11 cellular contexts compared by ENCODE assay signal in genomic region chr2:151840216-151840691, GRCh38. TPM values are rescaled to one million over a fixed set of nuclear protein-coding genes. Genes with fewer than 3 reads are reported as not detected.
DNase-seq lines count a peak whose midpoint lies in the region; ATAC-seq lines count a peak whose summit lies in the region.
"Had no signal": no experiment of that assay in that cellular context is flagged by ENCODE, and none has a peak within 500 bp of the region (broad histone marks: within the 10 kb centered on the region; RNA-seq: fewer than 3 reads in every experiment).

No MANE protein-coding gene starts in this region.

- peak; percentile 77 for DNase-seq in DMS79 treated with DMSO at 0.1 percent for 48 hours (lab: John Stamatoyannopoulos, UW)
- peak; percentile 39 to 87 for DNase-seq in NOMO-1 (lab: John Stamatoyannopoulos, UW; ENCODE audit: unreplicated experiment in 2 of 2)
- DNase-seq in neuronal stem cell (ENCODE audit: low spot score) = no peak
- no peak for DNase-seq in AG08396 (ENCODE audit: low spot score)
- DNase-seq in activated CD8-positive, alpha-beta memory T cell treated with anti-CD3 and anti-CD28 coated beads for 24 hours = no peak
- DNase-seq in MG63 = no peak
- DNase-seq: activated CD4-positive, alpha-beta T cell treated with anti-CD3 and anti-CD28 coated beads, Interleukin-2, amount 10 ng/mL, durations not matched to agents 7 days and 5 days; CD4-positive, CD25-positive, alpha-beta regulatory T cell had no signal

- no CpG with 5 or more reads among the region's 2 CpGs for WGBS in neuronal stem cell (ENCODE audit: extremely low coverage in 2 of 2, insufficient read length in 2 of 2, insufficient replicate concordance in 1 of 2), 2 donors

- no peak overlapping the region for H4K91ac ChIP-seq in neuronal stem cell (ENCODE audit: low read depth, low read length, poor library complexity)

- no peak overlapping the region for H3K4ac ChIP-seq in neuronal stem cell (ENCODE audit: low read length)

- no peak overlapping the region for H3K9ac ChIP-seq in neuronal stem cell (ENCODE audit: low read depth, low read length, poor library complexity)

- H3K4me2 ChIP-seq in neuronal stem cell (ENCODE audit: insufficient read depth, low read length, poor library complexity, severe bottlenecking) = no peak overlapping the region

- H3K9me3 ChIP-seq in neuronal stem cell (replicated peaks in 1 of 2; ENCODE audit: control insufficient read depth in 2 of 2, insufficient read depth in 1 of 2, low read depth in 1 of 2, low read length in 2 of 2) = no peaks in the 10 kb centered on the region
- H3K9me3 ChIP-seq in MG63 = no peaks in the 10 kb centered on the region

- no peak overlapping the region for H3K18ac ChIP-seq in neuronal stem cell (ENCODE audit: low read length)

- H2BK120ac ChIP-seq in neuronal stem cell (ENCODE audit: low read depth, low read length) = no peak overlapping the region

- H2BK12ac ChIP-seq in neuronal stem cell (ENCODE audit: low read length) = no peak overlapping the region

- H3K23ac ChIP-seq in neuronal stem cell (ENCODE audit: low read depth, low read length, poor library complexity) = no peak overlapping the region

- H3K4me3 ChIP-seq in neuronal stem cell (ENCODE audit: low read length in 2 of 2) = no peak overlapping the region
- H3K4me3 ChIP-seq in MG63 = no peak overlapping the region

- H3K4me1 ChIP-seq in neuronal stem cell (ENCODE audit: control insufficient read depth in 2 of 2, insufficient read depth in 1 of 2, low read depth in 1 of 2, low read length in 2 of 2) = peaks cover 0 to 3% of the 10 kb centered on the region in 2 donors

- no peak overlapping the region for H4K8ac ChIP-seq in neuronal stem cell (ENCODE audit: low read depth, low read length)

- peaks cover 0 to 16% of the 10 kb centered on the region in 2 donors for H3K36me3 ChIP-seq in neuronal stem cell (replicated peaks in 1 of 2; ENCODE audit: control insufficient read depth in 2 of 2, insufficient read depth in 2 of 2, low read length in 2 of 2)
- H3K36me3 ChIP-seq in MG63 = no peaks in the 10 kb centered on the region

- H3K14ac ChIP-seq in neuronal stem cell (ENCODE audit: low read length) = no peak overlapping the region

- ATAC-seq in GM19328 (IDR thresholded peaks at IDR 0.05; ENCODE audit: unreplicated experiment) (peak; percentile 93), HG02970 (IDR thresholded peaks at IDR 0.05; ENCODE audit: low FRiP score, unreplicated experiment) (peak; percentile 97)
- ATAC-seq: HCT116 had no signal

- no peak overlapping the region for H2AK5ac ChIP-seq in neuronal stem cell (ENCODE audit: low read depth, low read length)

- no peaks in the 10 kb centered on the region for H3K79me1 ChIP-seq in neuronal stem cell (ENCODE audit: low read depth, low read length)

- no peak overlapping the region for H3K27ac ChIP-seq in neuronal stem cell (replicated peaks; ENCODE audit: low read length)

- H2BK15ac ChIP-seq in neuronal stem cell (ENCODE audit: low read length) = no peak overlapping the region

- H2AFZ ChIP-seq in neuronal stem cell (ENCODE audit: low read length) = no peak overlapping the region

- no peaks in the 10 kb centered on the region for H3K27me3 ChIP-seq in neuronal stem cell (ENCODE audit: control insufficient read depth in 3 of 3, insufficient read depth in 3 of 3, low read depth in 1 of 3, low read length in 3 of 3)
- peaks cover 17% of the 10 kb centered on the region for H3K27me3 ChIP-seq in MG63

- H2BK5ac ChIP-seq in neuronal stem cell (ENCODE audit: low read length) = no peak overlapping the region

RNA-seq across cellular contexts. Expression of gene ARL5A, which starts 12.0 kb away (rescaled TPM):
- polyA plus RNA-seq in neuronal stem cell (2013, experiment 1 of 2) = 50.0 TPM
- 49.6 TPM for polyA plus RNA-seq in neuronal stem cell (2013, experiment 2 of 2)
- total RNA-seq in MG63 (2014; rRNA removed; shearing (Covaris generic); ENCODE audit: low replicate concordance) = 36.8 and 65.2 TPM in 2 replicates

Comparison
In these comparisons a context has a peak if more than half of its experiments do, and no peak if none do; other contexts are left out.
1. DNase-seq: peak in DMS79 treated with DMSO at 0.1 percent for 48 hours (single experiment) and NOMO-1 (2 of 2); none in neuronal stem cell (single experiment), AG08396 (single experiment), activated CD8-positive, alpha-beta memory T cell treated with anti-CD3 and anti-CD28 coated beads for 24 hours (single experiment) and MG63 (single experiment).